8 cellular contexts compared by ENCODE assay signal in genomic region chr9:84397151-84397728, GRCh38. TPM values are rescaled to one million over a fixed set of nuclear protein-coding genes. Genes with fewer than 3 reads are reported as not detected.
A peak's percentile ranks its signal among the peaks of the same experiment; 100 is the strongest.
DNase-seq lines count a peak whose midpoint lies in the region; ATAC-seq and TF ChIP-seq lines count a peak whose summit lies in the region.

No MANE protein-coding gene starts in this region.

- peak; percentile 71 for ATAC-seq in HG03097 (IDR thresholded peaks at IDR 0.05; ENCODE audit: low FRiP score, unreplicated experiment)
- peak; percentile 83 for ATAC-seq in lower lobe of right lung

- no peak overlapping the region for H3K4me3 ChIP-seq in lower lobe of right lung

- intact Hi-C loops in lower lobe of right lung (cut with DNase I): no loop called here

- H3K9me3 ChIP-seq in lower lobe of right lung: no peaks in the 10 kb centered on the region

- H3K36me3 ChIP-seq in lower lobe of right lung: no peaks in the 10 kb centered on the region

- H3K27me3 ChIP-seq in lower lobe of right lung (ENCODE audit: low read depth): no peaks in the 10 kb centered on the region

- TF ChIP-seq CTCF in lower lobe of right lung (IDR thresholded peaks at IDR 0.05): peak; percentile 98

- DNase-seq in SIG-M5 treated with dmso at 0.1 percent for 504 hours (lab: John Stamatoyannopoulos, UW; ENCODE audit: unreplicated experiment) (peak; percentile 58), SIG-M5 (lab: John Stamatoyannopoulos, UW) (no peak), NCI-H345 (lab: John Stamatoyannopoulos, UW) (peak; percentile 59), ecto neural progenitor cell (ENCODE audit: low spot score) (peak; percentile 79), lower lobe of right lung (no peak)
- DNase-seq in activated CD4-positive, alpha-beta T cell treated with anti-CD3 and anti-CD28 coated beads, Interleukin-2, amount 50 U/mL, for 24 hours (ENCODE audit: low read depth in 1 of 2, low spot score in 1 of 2): peak; percentile 39 to 47
- peak; percentile 32 to 44 (median 36) for DNase-seq in stimulated activated CD4-positive, alpha-beta T cell treated with anti-CD3 and anti-CD28 coated beads, TNF-alpha, amount 100 ng/mL, for 48 hours (ENCODE audit: low read depth in 3 of 3)

- H3K27ac ChIP-seq in lower lobe of right lung: no peak overlapping the region

- H3K4me1 ChIP-seq in lower lobe of right lung: no peaks in the 10 kb centered on the region

RNA-seq across cellular contexts. Expression of gene SLC28A3, which starts 56.7 kb away (rescaled TPM):
- 0.15 TPM for total RNA-seq in lower lobe of right lung

Comparison
In these comparisons a context has a peak if more than half of its experiments do, and no peak if none do; other contexts are left out.
1. DNase-seq: peak in SIG-M5 treated with dmso at 0.1 percent for 504 hours (single experiment), NCI-H345 (single experiment), activated CD4-positive, alpha-beta T cell treated with anti-CD3 and anti-CD28 coated beads, Interleukin-2, amount 50 U/mL, for 24 hours (2 of 2), ecto neural progenitor cell (single experiment) and stimulated activated CD4-positive, alpha-beta T cell treated with anti-CD3 and anti-CD28 coated beads, TNF-alpha, amount 100 ng/mL, for 48 hours (3 of 3); none in SIG-M5 (single experiment) and lower lobe of right lung (single experiment).